9 cellular contexts compared by ENCODE assay signal in the genomic region with DNA sequence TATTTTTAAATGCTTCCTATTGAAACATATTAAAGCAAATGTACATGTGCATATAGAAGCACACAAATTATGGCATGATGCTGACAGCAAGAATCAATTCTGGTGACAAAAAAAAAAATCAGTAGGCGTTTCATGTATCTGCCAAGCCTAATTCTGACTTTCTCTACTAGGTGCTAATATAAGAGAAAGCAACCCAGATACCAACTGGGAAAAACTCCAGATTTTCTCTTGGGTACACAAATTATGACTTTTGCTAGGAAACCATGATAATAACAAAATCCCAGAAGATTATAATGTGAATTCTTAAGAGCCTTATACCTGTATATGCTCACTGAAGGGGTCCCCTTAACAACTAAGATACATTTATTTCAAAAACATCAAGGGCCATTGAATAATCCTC.
"Had no signal": no experiment of that assay in that cellular context is flagged by ENCODE, and none has a peak within 500 bp of the region (broad histone marks: within the 10 kb centered on the region; RNA-seq: fewer than 3 reads in every experiment).

No MANE protein-coding gene starts in this region.

- H3K4me3 ChIP-seq: GM23248, HAP-1 had no signal

- H3K4me1 ChIP-seq: HAP-1 had no signal

- DNase-seq: GM23248, H7, HFFc6 had no signal

- H3K4me3 Mint-ChIP-seq: HFFc6, IgD-negative memory B cell had no signal

- ATAC-seq: HCT116, HepG2 had no signal

- H3K27ac Mint-ChIP-seq: HFFc6, IgD-negative memory B cell had no signal

- H3K9me3 ChIP-seq: HAP-1 had no signal

- H3K27ac ChIP-seq: GM23248, HL-60 had no signal

- H3K36me3 Mint-ChIP-seq: IgD-negative memory B cell had no signal

- H3K27me3 Mint-ChIP-seq: IgD-negative memory B cell had no signal

- H3K36me3 ChIP-seq: HAP-1 had no signal

- FAIRE-seq: H1, HepG2 had no signal
